ENCODE assay signal across 10 cellular contexts in genomic region chr3:177351757-177352158, GRCh38.
DNase-seq lines count a peak whose midpoint lies in the region; ATAC-seq lines count a peak whose summit lies in the region.
"Had no signal": no experiment of that assay in that cellular context is flagged by ENCODE, and none has a peak within 500 bp of the region (broad histone marks: within the 10 kb centered on the region; RNA-seq: fewer than 3 reads in every experiment).

No MANE protein-coding gene starts in this region.

- H3K36me3 Mint-ChIP-seq in memory B cell, result no peaks in the 10 kb centered on the region
- H3K36me3 Mint-ChIP-seq: brain had no signal

- H3K27ac Mint-ChIP-seq in memory B cell, result peak overlapping the region; percentile 78

- DNase-seq in memory B cell (ENCODE audit: low spot score in 2 of 2) (peak in 1 of 2 donors; percentile 42), NCI-H1092 treated with DMSO at 0.1 percent for 48 hours (lab: John Stamatoyannopoulos, UW) (no peak), NCI-H1694 (lab: John Stamatoyannopoulos, UW) (no peak), Kasumi-1 (lab: John Stamatoyannopoulos, UW) (no peak), RPMI8226 (no peak)
- DNase-seq: GDM1 had no signal

- no peaks in the 10 kb centered on the region for H3K9me3 Mint-ChIP-seq in memory B cell

- peaks cover 40% of the 10 kb centered on the region for H3K4me1 Mint-ChIP-seq in memory B cell

- H3K4me3 Mint-ChIP-seq in memory B cell, result peak overlapping the region; percentile 22
- H3K4me3 Mint-ChIP-seq: brain had no signal

- H3K27me3 Mint-ChIP-seq in memory B cell, result no peaks in the 10 kb centered on the region

- ATAC-seq in GM18519 (IDR thresholded peaks at IDR 0.05; ENCODE audit: low FRiP score, unreplicated experiment), result peak; percentile 97
- ATAC-seq in GM21447 (IDR thresholded peaks at IDR 0.05; ENCODE audit: unreplicated experiment), result peak; percentile 99
- ATAC-seq in HG03342 (IDR thresholded peaks at IDR 0.05; ENCODE audit: unreplicated experiment), result peak; percentile 99
- ATAC-seq in memory B cell (ENCODE audit: low read depth), result peak; percentile 97
